Comparison of ENCODE assay signal across 25 cellular contexts in the genomic region with DNA sequence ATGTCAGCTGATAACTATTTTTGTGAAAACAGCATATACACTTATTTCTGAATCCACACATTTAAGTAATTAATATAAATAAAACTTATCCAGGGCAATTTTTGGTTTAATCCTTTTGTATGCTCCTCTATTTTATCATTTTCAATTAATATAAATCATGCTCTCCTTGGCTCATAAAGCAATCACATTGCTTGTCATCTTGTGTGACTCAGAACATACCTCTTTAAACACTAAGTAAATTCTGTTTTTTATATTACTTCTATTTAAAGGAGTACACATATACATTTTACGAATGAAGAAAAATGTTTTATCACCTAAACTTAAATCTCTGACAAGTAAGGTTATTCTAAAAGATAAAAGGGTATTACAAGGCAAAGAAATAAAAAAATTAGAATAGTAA.
DNase-seq lines count a peak whose midpoint lies in the region; ATAC-seq and TF ChIP-seq lines count a peak whose summit lies in the region.
"Had no signal": no experiment of that assay in that cellular context is flagged by ENCODE, and none has a peak within 500 bp of the region (broad histone marks: within the 10 kb centered on the region; RNA-seq: fewer than 3 reads in every experiment).

No MANE protein-coding gene starts in this region.

- H3K27me3 Mint-ChIP-seq in activated CD8-positive, alpha-beta T cell treated with anti-CD3 and anti-CD28 coated beads, Interleukin-2, amount 10 ng/mL, durations not matched to agents 7 days and 5 days (ENCODE audit: low read depth), result no peaks in the 10 kb centered on the region
- H3K27me3 Mint-ChIP-seq: CD4-positive, alpha-beta T cell; CD8-positive, alpha-beta memory T cell had no signal

- no peak overlapping the region for H3K4me2 ChIP-seq in PC-3 (ENCODE audit: low read length)
- H3K4me2 ChIP-seq: A549; BLaER1 treated with 17β-estradiol and CSF1 and Interleukin-3, amounts not matched to agents 10 nM and 100 nM had no signal

- no peaks in the 10 kb centered on the region for H3K4me1 Mint-ChIP-seq in activated CD8-positive, alpha-beta T cell treated with anti-CD3 and anti-CD28 coated beads, Interleukin-2, amount 10 ng/mL, durations not matched to agents 7 days and 5 days (ENCODE audit: low read depth)
- H3K4me1 Mint-ChIP-seq: CD14-positive monocyte; CD8-positive, alpha-beta memory T cell had no signal

- intact Hi-C loops in PC-3 (cut with micrococcal nuclease), result loop anchor here (1.0 kb wide), 1 partner anchor 10 kb away; no protein-coding TSS in a partner anchor
- intact Hi-C loops in testis (cut with DNase I; ENCODE audit: low total_unique reads), result no loop called here

- no peaks in the 10 kb centered on the region for H4K20me1 ChIP-seq in PC-3 (ENCODE audit: low read length)
- H4K20me1 ChIP-seq: BLaER1 treated with 17β-estradiol and CSF1 and Interleukin-3, amounts not matched to agents 10 nM and 100 nM had no signal

- H3K36me3 Mint-ChIP-seq in activated CD8-positive, alpha-beta T cell treated with anti-CD3 and anti-CD28 coated beads, Interleukin-2, amount 10 ng/mL, durations not matched to agents 7 days and 5 days (ENCODE audit: low read depth), result no peaks in the 10 kb centered on the region
- H3K36me3 Mint-ChIP-seq: CD14-positive monocyte; CD8-positive, alpha-beta memory T cell had no signal

- peak; percentile 4 for DNase-seq in ELR (ENCODE audit: low read depth)
- DNase-seq in PC-3, result peak; percentile 36
- peak in 1 of 2 donors; percentile 23 for DNase-seq in foreskin keratinocyte
- DNase-seq in testis, result no peak
- no peak for DNase-seq in activated CD8-positive, alpha-beta T cell treated with anti-CD3 and anti-CD28 coated beads, Interleukin-2, amount 10 ng/mL, durations not matched to agents 7 days and 5 days
- no peak for DNase-seq in COLO668 (lab: John Stamatoyannopoulos, UW; ENCODE audit: unreplicated experiment)
- DNase-seq: 8988T; ACHN; AML-193; BE2C; Calu3; CD4-positive, alpha-beta T cell; CD8-positive, alpha-beta memory T cell; COR-L47; DMS153; DND-41; GDM1; GM23248; H7; HCEC 1CT had no signal

- H3K4me3 Mint-ChIP-seq in activated CD8-positive, alpha-beta T cell treated with anti-CD3 and anti-CD28 coated beads, Interleukin-2, amount 10 ng/mL, durations not matched to agents 7 days and 5 days, result no peak overlapping the region
- H3K4me3 Mint-ChIP-seq: CD14-positive monocyte; CD4-positive, alpha-beta T cell; CD8-positive, alpha-beta memory T cell had no signal

- H3K4me3 ChIP-seq in PC-3 (ENCODE audit: low read length) (no peak overlapping the region), testis (no peak overlapping the region)
- H3K4me3 ChIP-seq: A549; BLaER1 treated with 17β-estradiol and CSF1 and Interleukin-3, amounts not matched to agents 10 nM and 100 nM; GM12878; GM23248 had no signal

- 73 to 84% methylated on average over 1 of the region's 1 CpG for WGBS in testis, 2 donors

- H3K27ac Mint-ChIP-seq in activated CD8-positive, alpha-beta T cell treated with anti-CD3 and anti-CD28 coated beads, Interleukin-2, amount 10 ng/mL, durations not matched to agents 7 days and 5 days, result no peak overlapping the region
- H3K27ac Mint-ChIP-seq: CD14-positive monocyte; CD4-positive, alpha-beta T cell; CD8-positive, alpha-beta memory T cell had no signal

- H3F3A ChIP-seq in PC-3 (ENCODE audit: low read length, unreplicated experiment), result no peaks in the 10 kb centered on the region

- H3K9ac ChIP-seq in PC-3 (ENCODE audit: low read length), result no peak overlapping the region
- H3K9ac ChIP-seq: BLaER1 treated with 17β-estradiol and CSF1 and Interleukin-3, amounts not matched to agents 10 nM and 100 nM; GM23248 had no signal

- H3K9me3 Mint-ChIP-seq in activated CD8-positive, alpha-beta T cell treated with anti-CD3 and anti-CD28 coated beads, Interleukin-2, amount 10 ng/mL, durations not matched to agents 7 days and 5 days (ENCODE audit: insufficient read depth), result no peaks in the 10 kb centered on the region

- no peaks in the 10 kb centered on the region; the same call in 1 of the 2 replicates for H3K4me1 ChIP-seq in PC-3 (ENCODE audit: insufficient read depth, low read length)
- no peaks in the 10 kb centered on the region for H3K4me1 ChIP-seq in foreskin keratinocyte
- no peaks in the 10 kb centered on the region for H3K4me1 ChIP-seq in testis
- H3K4me1 ChIP-seq: A549 had no signal

- H3K9me3 ChIP-seq in PC-3 (ENCODE audit: low read length) (no peaks in the 10 kb centered on the region), testis (no peaks in the 10 kb centered on the region)
- H3K9me3 ChIP-seq: A549; BE2C; BLaER1 treated with 17β-estradiol and CSF1 and Interleukin-3, amounts not matched to agents 10 nM and 100 nM had no signal

- no TSS peak for BruUV-seq in PC-3 (replicated peaks; lab: Mats Ljungman, UMichigan)

- H3K36me3 ChIP-seq in PC-3 (ENCODE audit: low read depth, low read length) (no peaks in the 10 kb centered on the region), testis (ENCODE audit: low read depth, missing control alignments) (no peaks in the 10 kb centered on the region)
- H3K36me3 ChIP-seq: BE2C; BLaER1 treated with 17β-estradiol and CSF1 and Interleukin-3, amounts not matched to agents 10 nM and 100 nM had no signal

- no peaks in the 10 kb centered on the region for H3K9me2 ChIP-seq in PC-3 (replicated peaks; ENCODE audit: low read length)

- CTCF ChIA-PET in PC-3 (lab: Charles Lee), result no interaction called here
- CTCF ChIA-PET in activated CD8-positive, alpha-beta T cell treated with anti-CD3 and anti-CD28 coated beads, Interleukin-2, amount 10 ng/mL, durations not matched to agents 7 days and 5 days (lab: Charles Lee), result no interaction called here

- H3K27ac ChIP-seq in PC-3 (ENCODE audit: low read length) (no peak overlapping the region), foreskin keratinocyte (no peak overlapping the region), testis (no peak overlapping the region)
- H3K27ac ChIP-seq: A549; BLaER1 treated with 17β-estradiol and CSF1 and Interleukin-3, amounts not matched to agents 10 nM and 100 nM; GM23248 had no signal

- TF ChIP-seq POLR2A in testis (IDR thresholded peaks at IDR 0.05), result no peak

- ATAC-seq in PC-3, result peak; percentile 85
- peak; percentile 63 for ATAC-seq in foreskin keratinocyte
- ATAC-seq in HG02852 (IDR thresholded peaks at IDR 0.05; ENCODE audit: unreplicated experiment), result no peak
- ATAC-seq in activated CD8-positive, alpha-beta T cell treated with anti-CD3 and anti-CD28 coated beads, Interleukin-2, amount 10 ng/mL, durations not matched to agents 7 days and 5 days, result no peak
- ATAC-seq: A549, GM12878 had no signal

- POLR2A ChIA-PET in PC-3 (lab: Charles Lee; ENCODE audit: unreplicated experiment), result no interaction called here
- POLR2A ChIA-PET in activated CD8-positive, alpha-beta T cell treated with anti-CD3 and anti-CD28 coated beads, Interleukin-2, amount 10 ng/mL, durations not matched to agents 7 days and 5 days (lab: Charles Lee), result no interaction called here

- no peak for TF ChIP-seq CTCF in PC-3 (conservative IDR thresholded peaks at IDR 0.05; ENCODE audit: low read depth, low read length)
- TF ChIP-seq CTCF in foreskin keratinocyte (conservative IDR thresholded peaks at IDR 0.05), result no peak
- TF ChIP-seq CTCF in testis (IDR thresholded peaks at IDR 0.05), result no peak

- H2AFZ ChIP-seq in PC-3 (ENCODE audit: low read length), result no peak overlapping the region
- H2AFZ ChIP-seq: GM23248 had no signal

- H3K79me2 ChIP-seq in PC-3 (ENCODE audit: low read length), result no peaks in the 10 kb centered on the region

- H3K27me3 ChIP-seq in PC-3 (ENCODE audit: low read length) (peaks cover 19% of the 10 kb centered on the region; the same call in 1 of the 2 replicates), foreskin keratinocyte (no peaks in the 10 kb centered on the region), testis (no peaks in the 10 kb centered on the region)
- H3K27me3 ChIP-seq: BE2C; BLaER1 treated with 17β-estradiol and CSF1 and Interleukin-3, amounts not matched to agents 10 nM and 100 nM had no signal

Comparison
In these comparisons a context has a peak if more than half of its experiments do, and no peak if none do; other contexts are left out.
1. DNase-seq: peak in ELR (single experiment) and PC-3 (single experiment); none in testis (single experiment), activated CD8-positive, alpha-beta T cell treated with anti-CD3 and anti-CD28 coated beads, Interleukin-2, amount 10 ng/mL, durations not matched to agents 7 days and 5 days (single experiment) and COLO668 (single experiment).
2. ATAC-seq: peak in PC-3 (single experiment) and foreskin keratinocyte (single experiment); none in HG02852 (single experiment) and activated CD8-positive, alpha-beta T cell treated with anti-CD3 and anti-CD28 coated beads, Interleukin-2, amount 10 ng/mL, durations not matched to agents 7 days and 5 days (single experiment).